ENCODE assay signal across 35 cellular contexts in genomic region chr18:59563386-59563785, GRCh38.
"Had no signal": no experiment of that assay in that cellular context is flagged by ENCODE, and none has a peak within 500 bp of the region (broad histone marks: within the 10 kb centered on the region; RNA-seq: fewer than 3 reads in every experiment).

No MANE protein-coding gene starts in this region.

- H3K27ac Mint-ChIP-seq: activated B cell treated with CpG ODN at 0.5 μM for 24 hours; activated CD4-positive, alpha-beta memory T cell treated with anti-CD3 and anti-CD28 coated beads for 36 hours; activated CD4-positive, alpha-beta T cell treated with anti-CD3 and anti-CD28 coated beads, Interleukin-2, amount 10 ng/mL, durations not matched to agents 24 days and 14 days; activated CD8-positive, alpha-beta T cell treated with anti-CD3 and anti-CD28 coated beads for 36 hours; activated naive CD4-positive, alpha-beta T cell treated with anti-CD3 and anti-CD28 coated beads for 36 hours; activated naive CD4-positive, alpha-beta T cell treated with anti-CD3 and anti-CD28 coated beads, Interleukin-2, amount 50 U/mL, for 72 hours; activated naive CD8-positive, alpha-beta T cell treated with anti-CD3 and anti-CD28 coated beads for 36 hours; activated T-cell treated with anti-CD3 and anti-CD28 coated beads, Interleukin-2, amount 50 U/mL, for 72 hours; activated T-helper 1 cell treated with anti-CD3 and anti-CD28 coated beads, Interleukin-12 subunit alpha, Interleukin-12 subunit beta, Interleukin-2, Interleukin-4 antibody, amounts not matched to agents 30 ng/mL and 10 ng/mL and 1 ng/mL, durations not matched to agents 14 hours and 24 hours and 36 hours; activated T-helper 17 cell treated with anti-CD3 and anti-CD28 coated beads, Interleukin-2, amount 50 U/mL, for 72 hours; T-helper 1 cell treated with Interleukin-12 subunit alpha and Interleukin-12 subunit beta and Interleukin-4 antibody, amounts not matched to agents 30 μg/mL and 1 μg/mL, for 36 hours; T-helper 2 cell treated with Interferon-gamma antibody and Interleukin-4, amounts not matched to agents 5 μg/mL and 100 μg/mL, for 36 hours had no signal

- H3K9me3 ChIP-seq: adrenal gland, body of pancreas, breast epithelium had no signal

- DNase-seq: activated B cell treated with CpG ODN at 0.5 μM for 24 hours; activated CD4-positive, alpha-beta memory T cell treated with anti-CD3 and anti-CD28 coated beads for 36 hours; activated CD4-positive, alpha-beta T cell treated with anti-CD3 and anti-CD28 coated beads for 4 hours; activated CD4-positive, alpha-beta T cell treated with anti-CD3 and anti-CD28 coated beads, Interleukin-2, amount 10 ng/mL, durations not matched to agents 24 days and 14 days; activated CD4-positive, alpha-beta T cell treated with anti-CD3 and anti-CD28 coated beads, Interleukin-2, amount 50 U/mL, for 1 hour; activated CD4-positive, alpha-beta T cell treated with anti-CD3 and anti-CD28 coated beads, Interleukin-2, amount 50 U/mL, for 4 hours; activated CD4-positive, CD25-positive, alpha-beta regulatory T cell treated with anti-CD3 and anti-CD28 coated beads, Interleukin-2, amount 50 U/mL, for 72 hours; activated CD8-positive, alpha-beta memory T cell treated with anti-CD3 and anti-CD28 coated beads, Interleukin-2, amount 50 U/mL, for 4 hours; activated CD8-positive, alpha-beta T cell treated with anti-CD3 and anti-CD28 coated beads for 36 hours; activated effector memory CD4-positive, alpha-beta T cell treated with anti-CD3 and anti-CD28 coated beads, Interleukin-2, amount 50 U/mL, for 16 hours; activated gamma-delta T cell treated with Interleukin-2 at 50 U/mL for 16 hours; activated naive CD4-positive, alpha-beta T cell; activated naive CD4-positive, alpha-beta T cell treated with anti-CD3 and anti-CD28 coated beads for 36 hours; activated naive CD4-positive, alpha-beta T cell treated with anti-CD3 and anti-CD28 coated beads, Interleukin-2, amount 50 U/mL, for 16 hours; activated naive CD8-positive, alpha-beta T cell treated with anti-CD3 and anti-CD28 coated beads for 36 hours; activated T-cell treated with anti-CD3 and anti-CD28 coated beads for 4 hours; activated T-cell treated with anti-CD3 and anti-CD28 coated beads, Interleukin-2, amount 50 U/mL, for 1 hour; activated T-cell treated with anti-CD3 and anti-CD28 coated beads, Interleukin-2, amount 50 U/mL, for 4 hours; activated T-cell treated with anti-CD3 and anti-CD28 coated beads, Interleukin-2, amount 50 U/mL, for 72 hours; adrenal gland; amniotic stem cell; aorta; body of pancreas; brain microvascular endothelial cell; central memory CD4-positive, alpha-beta T cell; T-helper 1 cell; T-helper 2 cell; T-helper 9 cell had no signal

- H3K36me3 ChIP-seq: adrenal gland, brain microvascular endothelial cell, breast epithelium had no signal

- H3K4me3 Mint-ChIP-seq: activated B cell treated with CpG ODN at 0.5 μM for 24 hours; activated CD4-positive, alpha-beta memory T cell treated with anti-CD3 and anti-CD28 coated beads for 36 hours; activated CD4-positive, alpha-beta T cell treated with anti-CD3 and anti-CD28 coated beads, Interleukin-2, amount 10 ng/mL, durations not matched to agents 24 days and 14 days; activated CD8-positive, alpha-beta T cell treated with anti-CD3 and anti-CD28 coated beads for 36 hours; activated naive CD4-positive, alpha-beta T cell treated with anti-CD3 and anti-CD28 coated beads for 36 hours; activated naive CD8-positive, alpha-beta T cell treated with anti-CD3 and anti-CD28 coated beads for 36 hours; activated T-cell treated with anti-CD3 and anti-CD28 coated beads, Interleukin-2, amount 50 U/mL, for 4 hours; activated T-cell treated with anti-CD3 and anti-CD28 coated beads, Interleukin-2, amount 50 U/mL, for 72 hours; activated T-helper 1 cell treated with anti-CD3 and anti-CD28 coated beads, Interleukin-12 subunit alpha, Interleukin-12 subunit beta, Interleukin-2, Interleukin-4 antibody, amounts not matched to agents 30 ng/mL and 10 ng/mL and 1 ng/mL, durations not matched to agents 14 hours and 24 hours and 36 hours; activated T-helper 17 cell treated with anti-CD3 and anti-CD28 coated beads, Interleukin-2, amount 50 U/mL, for 72 hours; T-helper 1 cell treated with Interleukin-12 subunit alpha and Interleukin-12 subunit beta and Interleukin-4 antibody, amounts not matched to agents 30 μg/mL and 1 μg/mL, for 36 hours; T-helper 2 cell treated with Interferon-gamma antibody and Interleukin-4, amounts not matched to agents 5 μg/mL and 100 μg/mL, for 36 hours had no signal

- H3K27me3 Mint-ChIP-seq: activated CD4-positive, alpha-beta memory T cell treated with anti-CD3 and anti-CD28 coated beads for 36 hours; activated CD4-positive, alpha-beta T cell treated with anti-CD3 and anti-CD28 coated beads, Interleukin-2, amount 10 ng/mL, durations not matched to agents 24 days and 14 days; activated naive CD8-positive, alpha-beta T cell treated with anti-CD3 and anti-CD28 coated beads for 36 hours had no signal

- H3K4me1 Mint-ChIP-seq: activated B cell treated with CpG ODN at 0.5 μM for 24 hours; activated CD4-positive, alpha-beta T cell treated with anti-CD3 and anti-CD28 coated beads, Interleukin-2, amount 10 ng/mL, durations not matched to agents 24 days and 14 days; activated naive CD8-positive, alpha-beta T cell treated with anti-CD3 and anti-CD28 coated beads for 36 hours; activated T-helper 17 cell treated with anti-CD3 and anti-CD28 coated beads, Interleukin-2, amount 50 U/mL, for 72 hours had no signal

- H3K9me3 Mint-ChIP-seq: activated B cell treated with CpG ODN at 0.5 μM for 24 hours; activated CD4-positive, alpha-beta memory T cell treated with anti-CD3 and anti-CD28 coated beads for 36 hours; activated CD4-positive, alpha-beta T cell treated with anti-CD3 and anti-CD28 coated beads, Interleukin-2, amount 10 ng/mL, durations not matched to agents 24 days and 14 days; activated CD8-positive, alpha-beta T cell treated with anti-CD3 and anti-CD28 coated beads for 36 hours; activated naive CD4-positive, alpha-beta T cell treated with anti-CD3 and anti-CD28 coated beads for 36 hours; activated naive CD8-positive, alpha-beta T cell treated with anti-CD3 and anti-CD28 coated beads for 36 hours; activated T-cell treated with anti-CD3 and anti-CD28 coated beads, Interleukin-2, amount 50 U/mL, for 4 hours; activated T-helper 1 cell treated with anti-CD3 and anti-CD28 coated beads, Interleukin-12 subunit alpha, Interleukin-12 subunit beta, Interleukin-2, Interleukin-4 antibody, amounts not matched to agents 30 ng/mL and 10 ng/mL and 1 ng/mL, durations not matched to agents 14 hours and 24 hours and 36 hours; T-helper 1 cell treated with Interleukin-12 subunit alpha and Interleukin-12 subunit beta and Interleukin-4 antibody, amounts not matched to agents 30 μg/mL and 1 μg/mL, for 36 hours; T-helper 2 cell treated with Interferon-gamma antibody and Interleukin-4, amounts not matched to agents 5 μg/mL and 100 μg/mL, for 36 hours had no signal

- H3K27me3 ChIP-seq: adrenal gland, body of pancreas, brain microvascular endothelial cell, breast epithelium had no signal

- H3K36me3 Mint-ChIP-seq: activated CD4-positive, alpha-beta memory T cell treated with anti-CD3 and anti-CD28 coated beads for 36 hours; activated naive CD4-positive, alpha-beta T cell treated with anti-CD3 and anti-CD28 coated beads, Interleukin-2, amount 50 U/mL, for 72 hours; activated naive CD8-positive, alpha-beta T cell treated with anti-CD3 and anti-CD28 coated beads for 36 hours had no signal

- H3K4me1 ChIP-seq: body of pancreas, breast epithelium had no signal

- H3K27ac ChIP-seq: adrenal gland, body of pancreas, brain microvascular endothelial cell, breast epithelium, VCaP had no signal

- H3K4me3 ChIP-seq: adrenal gland, body of pancreas, breast epithelium had no signal
